Comparison of ENCODE assay signal across 1 cellular context in the genomic region with DNA sequence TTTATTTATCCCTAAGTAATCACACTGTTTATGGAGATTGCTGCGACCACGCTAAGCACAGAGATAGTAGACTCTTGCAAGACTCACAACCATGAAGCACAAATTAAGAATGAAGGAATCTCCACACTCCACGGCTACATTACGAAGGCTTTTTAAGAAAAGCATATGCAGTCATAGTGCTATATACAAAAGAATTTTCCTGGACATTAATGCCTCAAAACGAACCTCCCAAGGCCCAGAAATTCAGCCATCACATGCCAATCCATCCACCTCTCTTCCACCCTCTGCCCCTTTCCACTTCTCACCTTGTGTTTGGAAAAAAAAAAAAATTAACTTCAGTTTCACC.
TF ChIP-seq lines count a peak whose summit lies in the region.

No MANE protein-coding gene starts in this region.

TF ChIP-seq in SK-N-SH, 30 proteins besides CTCF, POLR2A, EP300 and RAD21 (continued from another document):
- no peak for TF ChIP-seq TEAD4 (IDR thresholded peaks at IDR 0.05; ENCODE audit: borderline replicate concordance, insufficient read depth)
- TF ChIP-seq, protein P1, sequence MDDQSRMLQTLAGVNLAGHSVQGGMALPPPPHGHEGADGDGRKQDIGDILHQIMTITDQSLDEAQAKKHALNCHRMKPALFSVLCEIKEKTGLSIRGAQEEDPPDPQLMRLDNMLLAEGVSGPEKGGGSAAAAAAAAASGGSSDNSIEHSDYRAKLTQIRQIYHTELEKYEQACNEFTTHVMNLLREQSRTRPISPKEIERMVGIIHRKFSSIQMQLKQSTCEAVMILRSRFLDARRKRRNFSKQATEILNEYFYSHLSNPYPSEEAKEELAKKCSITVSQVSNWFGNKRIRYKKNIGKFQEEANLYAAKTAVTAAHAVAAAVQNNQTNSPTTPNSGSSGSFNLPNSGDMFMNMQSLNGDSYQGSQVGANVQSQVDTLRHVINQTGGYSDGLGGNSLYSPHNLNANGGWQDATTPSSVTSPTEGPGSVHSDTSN (IDR thresholded peaks at IDR 0.05), result no peak
- no peak for TF ChIP-seq ELF1 (IDR thresholded peaks at IDR 0.05)
- TF ChIP-seq YY1 (IDR thresholded peaks at IDR 0.05; ENCODE audit: low read depth), result no peak
- TF ChIP-seq, protein P2, sequence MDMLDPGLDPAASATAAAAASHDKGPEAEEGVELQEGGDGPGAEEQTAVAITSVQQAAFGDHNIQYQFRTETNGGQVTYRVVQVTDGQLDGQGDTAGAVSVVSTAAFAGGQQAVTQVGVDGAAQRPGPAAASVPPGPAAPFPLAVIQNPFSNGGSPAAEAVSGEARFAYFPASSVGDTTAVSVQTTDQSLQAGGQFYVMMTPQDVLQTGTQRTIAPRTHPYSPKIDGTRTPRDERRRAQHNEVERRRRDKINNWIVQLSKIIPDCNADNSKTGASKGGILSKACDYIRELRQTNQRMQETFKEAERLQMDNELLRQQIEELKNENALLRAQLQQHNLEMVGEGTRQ (IDR thresholded peaks at IDR 0.05; ENCODE audit: borderline replicate concordance, low read depth, low read length), result no peak
- no peak for TF ChIP-seq TAF1 (IDR thresholded peaks at IDR 0.05; ENCODE audit: borderline replicate concordance, low read depth, low read length)
- TF ChIP-seq, protein P3, sequence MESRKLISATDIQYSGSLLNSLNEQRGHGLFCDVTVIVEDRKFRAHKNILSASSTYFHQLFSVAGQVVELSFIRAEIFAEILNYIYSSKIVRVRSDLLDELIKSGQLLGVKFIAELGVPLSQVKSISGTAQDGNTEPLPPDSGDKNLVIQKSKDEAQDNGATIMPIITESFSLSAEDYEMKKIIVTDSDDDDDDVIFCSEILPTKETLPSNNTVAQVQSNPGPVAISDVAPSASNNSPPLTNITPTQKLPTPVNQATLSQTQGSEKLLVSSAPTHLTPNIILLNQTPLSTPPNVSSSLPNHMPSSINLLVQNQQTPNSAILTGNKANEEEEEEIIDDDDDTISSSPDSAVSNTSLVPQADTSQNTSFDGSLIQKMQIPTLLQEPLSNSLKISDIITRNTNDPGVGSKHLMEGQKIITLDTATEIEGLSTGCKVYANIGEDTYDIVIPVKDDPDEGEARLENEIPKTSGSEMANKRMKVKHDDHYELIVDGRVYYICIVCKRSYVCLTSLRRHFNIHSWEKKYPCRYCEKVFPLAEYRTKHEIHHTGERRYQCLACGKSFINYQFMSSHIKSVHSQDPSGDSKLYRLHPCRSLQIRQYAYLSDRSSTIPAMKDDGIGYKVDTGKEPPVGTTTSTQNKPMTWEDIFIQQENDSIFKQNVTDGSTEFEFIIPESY (IDR thresholded peaks at IDR 0.05; ENCODE audit: borderline replicate concordance, low read depth), result no peak
- TF ChIP-seq TCF12 (IDR thresholded peaks at IDR 0.05), result no peak
- TF ChIP-seq MXI1 (IDR thresholded peaks at IDR 0.05; ENCODE audit: low read depth, low read length), result no peak
- TF ChIP-seq MEF2A (IDR thresholded peaks at IDR 0.05; ENCODE audit: borderline replicate concordance, low read depth), result no peak
